Comparison of ENCODE assay signal across 1 cellular context in genomic region chr15:60000824-60001641, GRCh38.
TF ChIP-seq lines count a peak whose summit lies in the region.

No MANE protein-coding gene starts in this region.

TF ChIP-seq in H1, 55 proteins besides CTCF, POLR2A, EP300 and RAD21:
- TF ChIP-seq CEBPB (IDR thresholded peaks at IDR 0.05; ENCODE audit: low read depth, low read length): peak; percentile 53; the same call in 1 of the 2 replicates
- no peak for TF ChIP-seq BRCA1 (IDR thresholded peaks at IDR 0.05; ENCODE audit: low read depth, low read length)
- TF ChIP-seq, protein P1, sequence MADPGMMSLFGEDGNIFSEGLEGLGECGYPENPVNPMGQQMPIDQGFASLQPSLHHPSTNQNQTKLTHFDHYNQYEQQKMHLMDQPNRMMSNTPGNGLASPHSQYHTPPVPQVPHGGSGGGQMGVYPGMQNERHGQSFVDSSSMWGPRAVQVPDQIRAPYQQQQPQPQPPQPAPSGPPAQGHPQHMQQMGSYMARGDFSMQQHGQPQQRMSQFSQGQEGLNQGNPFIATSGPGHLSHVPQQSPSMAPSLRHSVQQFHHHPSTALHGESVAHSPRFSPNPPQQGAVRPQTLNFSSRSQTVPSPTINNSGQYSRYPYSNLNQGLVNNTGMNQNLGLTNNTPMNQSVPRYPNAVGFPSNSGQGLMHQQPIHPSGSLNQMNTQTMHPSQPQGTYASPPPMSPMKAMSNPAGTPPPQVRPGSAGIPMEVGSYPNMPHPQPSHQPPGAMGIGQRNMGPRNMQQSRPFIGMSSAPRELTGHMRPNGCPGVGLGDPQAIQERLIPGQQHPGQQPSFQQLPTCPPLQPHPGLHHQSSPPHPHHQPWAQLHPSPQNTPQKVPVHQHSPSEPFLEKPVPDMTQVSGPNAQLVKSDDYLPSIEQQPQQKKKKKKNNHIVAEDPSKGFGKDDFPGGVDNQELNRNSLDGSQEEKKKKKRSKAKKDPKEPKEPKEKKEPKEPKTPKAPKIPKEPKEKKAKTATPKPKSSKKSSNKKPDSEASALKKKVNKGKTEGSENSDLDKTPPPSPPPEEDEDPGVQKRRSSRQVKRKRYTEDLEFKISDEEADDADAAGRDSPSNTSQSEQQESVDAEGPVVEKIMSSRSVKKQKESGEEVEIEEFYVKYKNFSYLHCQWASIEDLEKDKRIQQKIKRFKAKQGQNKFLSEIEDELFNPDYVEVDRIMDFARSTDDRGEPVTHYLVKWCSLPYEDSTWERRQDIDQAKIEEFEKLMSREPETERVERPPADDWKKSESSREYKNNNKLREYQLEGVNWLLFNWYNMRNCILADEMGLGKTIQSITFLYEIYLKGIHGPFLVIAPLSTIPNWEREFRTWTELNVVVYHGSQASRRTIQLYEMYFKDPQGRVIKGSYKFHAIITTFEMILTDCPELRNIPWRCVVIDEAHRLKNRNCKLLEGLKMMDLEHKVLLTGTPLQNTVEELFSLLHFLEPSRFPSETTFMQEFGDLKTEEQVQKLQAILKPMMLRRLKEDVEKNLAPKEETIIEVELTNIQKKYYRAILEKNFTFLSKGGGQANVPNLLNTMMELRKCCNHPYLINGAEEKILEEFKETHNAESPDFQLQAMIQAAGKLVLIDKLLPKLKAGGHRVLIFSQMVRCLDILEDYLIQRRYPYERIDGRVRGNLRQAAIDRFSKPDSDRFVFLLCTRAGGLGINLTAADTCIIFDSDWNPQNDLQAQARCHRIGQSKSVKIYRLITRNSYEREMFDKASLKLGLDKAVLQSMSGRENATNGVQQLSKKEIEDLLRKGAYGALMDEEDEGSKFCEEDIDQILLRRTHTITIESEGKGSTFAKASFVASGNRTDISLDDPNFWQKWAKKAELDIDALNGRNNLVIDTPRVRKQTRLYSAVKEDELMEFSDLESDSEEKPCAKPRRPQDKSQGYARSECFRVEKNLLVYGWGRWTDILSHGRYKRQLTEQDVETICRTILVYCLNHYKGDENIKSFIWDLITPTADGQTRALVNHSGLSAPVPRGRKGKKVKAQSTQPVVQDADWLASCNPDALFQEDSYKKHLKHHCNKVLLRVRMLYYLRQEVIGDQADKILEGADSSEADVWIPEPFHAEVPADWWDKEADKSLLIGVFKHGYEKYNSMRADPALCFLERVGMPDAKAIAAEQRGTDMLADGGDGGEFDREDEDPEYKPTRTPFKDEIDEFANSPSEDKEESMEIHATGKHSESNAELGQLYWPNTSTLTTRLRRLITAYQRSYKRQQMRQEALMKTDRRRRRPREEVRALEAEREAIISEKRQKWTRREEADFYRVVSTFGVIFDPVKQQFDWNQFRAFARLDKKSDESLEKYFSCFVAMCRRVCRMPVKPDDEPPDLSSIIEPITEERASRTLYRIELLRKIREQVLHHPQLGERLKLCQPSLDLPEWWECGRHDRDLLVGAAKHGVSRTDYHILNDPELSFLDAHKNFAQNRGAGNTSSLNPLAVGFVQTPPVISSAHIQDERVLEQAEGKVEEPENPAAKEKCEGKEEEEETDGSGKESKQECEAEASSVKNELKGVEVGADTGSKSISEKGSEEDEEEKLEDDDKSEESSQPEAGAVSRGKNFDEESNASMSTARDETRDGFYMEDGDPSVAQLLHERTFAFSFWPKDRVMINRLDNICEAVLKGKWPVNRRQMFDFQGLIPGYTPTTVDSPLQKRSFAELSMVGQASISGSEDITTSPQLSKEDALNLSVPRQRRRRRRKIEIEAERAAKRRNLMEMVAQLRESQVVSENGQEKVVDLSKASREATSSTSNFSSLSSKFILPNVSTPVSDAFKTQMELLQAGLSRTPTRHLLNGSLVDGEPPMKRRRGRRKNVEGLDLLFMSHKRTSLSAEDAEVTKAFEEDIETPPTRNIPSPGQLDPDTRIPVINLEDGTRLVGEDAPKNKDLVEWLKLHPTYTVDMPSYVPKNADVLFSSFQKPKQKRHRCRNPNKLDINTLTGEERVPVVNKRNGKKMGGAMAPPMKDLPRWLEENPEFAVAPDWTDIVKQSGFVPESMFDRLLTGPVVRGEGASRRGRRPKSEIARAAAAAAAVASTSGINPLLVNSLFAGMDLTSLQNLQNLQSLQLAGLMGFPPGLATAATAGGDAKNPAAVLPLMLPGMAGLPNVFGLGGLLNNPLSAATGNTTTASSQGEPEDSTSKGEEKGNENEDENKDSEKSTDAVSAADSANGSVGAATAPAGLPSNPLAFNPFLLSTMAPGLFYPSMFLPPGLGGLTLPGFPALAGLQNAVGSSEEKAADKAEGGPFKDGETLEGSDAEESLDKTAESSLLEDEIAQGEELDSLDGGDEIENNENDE (IDR thresholded peaks at IDR 0.05; ENCODE audit: insufficient replicate concordance, low read length): peak; percentile 3
- TF ChIP-seq SP1 (IDR thresholded peaks at IDR 0.05; ENCODE audit: low read depth, low read length): no peak
- TF ChIP-seq ATF3 (IDR thresholded peaks at IDR 0.05; ENCODE audit: insufficient read depth, low read depth, low read length): no peak
